Comparison of ENCODE assay signal across 1 cellular context in genomic region chr11:47394322-47395224, GRCh38.
A peak's percentile ranks its signal among the peaks of the same experiment; 100 is the strongest.
TF ChIP-seq lines count a peak whose summit lies in the region.

No MANE protein-coding gene starts in this region.

TF ChIP-seq in GM12878, 131 proteins besides CTCF, POLR2A, EP300 and RAD21 (continued from another document and continues in another):
- TF ChIP-seq ZBTB11 (CRISPR knock-in tag; IDR thresholded peaks at IDR 0.05) = no peak
- TF ChIP-seq NR2C1 (IDR thresholded peaks at IDR 0.05) = peak; percentile 67
- no peak for TF ChIP-seq ATF7 (IDR thresholded peaks at IDR 0.05; ENCODE audit: low read depth)
- TF ChIP-seq DPF2 (IDR thresholded peaks at IDR 0.05) = peak; percentile 69; the same call in 1 of the 2 replicates
- no peak for TF ChIP-seq CEBPB (IDR thresholded peaks at IDR 0.05; ENCODE audit: borderline replicate concordance in 1 of 2, low read depth in 2 of 2, low read length in 2 of 2)
- TF ChIP-seq RAD51 (IDR thresholded peaks at IDR 0.05) = no peak
- TF ChIP-seq RELA (IDR thresholded peaks at IDR 0.05; ENCODE audit: borderline replicate concordance, partially characterized antibody) = no peak
- TF ChIP-seq NBN (IDR thresholded peaks at IDR 0.05) = 0 out of 2 replicates have a peak, but pooled peaks have one; percentile 62
- no peak for TF ChIP-seq HSF1 (IDR thresholded peaks at IDR 0.05; ENCODE audit: low read depth, low read length)
- TF ChIP-seq CUX1 (IDR thresholded peaks at IDR 0.05; ENCODE audit: insufficient replicate concordance, low read depth, low read length) = no peak
- TF ChIP-seq MXI1 (IDR thresholded peaks at IDR 0.05; ENCODE audit: low read depth, low read length) = peak; percentile 62
- no peak for TF ChIP-seq ATF2 (IDR thresholded peaks at IDR 0.05; ENCODE audit: low read length)
- TF ChIP-seq PRDM15 (CRISPR knock-in tag; IDR thresholded peaks at IDR 0.05) = no peak
- TF ChIP-seq E2F8 (IDR thresholded peaks at IDR 0.05; ENCODE audit: low read depth, partially characterized antibody) = no peak
- TF ChIP-seq ZNF24 (IDR thresholded peaks at IDR 0.05) = no peak
- peak; percentile 57; the same call in 1 of the 2 replicates for TF ChIP-seq TBL1XR1 (IDR thresholded peaks at IDR 0.05; ENCODE audit: low read depth, low read length)
- TF ChIP-seq GATAD2B (conservative IDR thresholded peaks at IDR 0.05; ENCODE audit: low read depth) = peak; percentile 82
- no peak for TF ChIP-seq YBX1 (IDR thresholded peaks at IDR 0.05)
- no peak for TF ChIP-seq ZSCAN29 (IDR thresholded peaks at IDR 0.05)
- peak in 1 of 2 experiments; percentile 38; a peak in 1 of 4 replicates for TF ChIP-seq ETV6 (conservative IDR thresholded peaks at IDR 0.05 in 1 of 2, IDR thresholded peaks at IDR 0.05 in 1 of 2; ENCODE audit: borderline replicate concordance in 1 of 2, low read depth in 1 of 2)
- no peak for TF ChIP-seq RFX5 (IDR thresholded peaks at IDR 0.05; ENCODE audit: low read depth, low read length)
- no peak for TF ChIP-seq IRF5 (IDR thresholded peaks at IDR 0.05; ENCODE audit: borderline replicate concordance)
- TF ChIP-seq SMC3 (IDR thresholded peaks at IDR 0.05; ENCODE audit: borderline replicate concordance, low read length) = no peak
- peak; percentile 76 for TF ChIP-seq ZBTB40 (IDR thresholded peaks at IDR 0.05; ENCODE audit: borderline replicate concordance)
- no peak; the same call in 1 of the 2 replicates for TF ChIP-seq HDGF (IDR thresholded peaks at IDR 0.05)
- no peak for TF ChIP-seq SIX5 (IDR thresholded peaks at IDR 0.05; ENCODE audit: low read depth, low read length, severe bottlenecking)
- TF ChIP-seq CHD1 (IDR thresholded peaks at IDR 0.05; ENCODE audit: low read depth, low read length) = no peak; the same call in 1 of the 2 replicates
